ENCODE assay signal across 10 cellular contexts in the genomic region with DNA sequence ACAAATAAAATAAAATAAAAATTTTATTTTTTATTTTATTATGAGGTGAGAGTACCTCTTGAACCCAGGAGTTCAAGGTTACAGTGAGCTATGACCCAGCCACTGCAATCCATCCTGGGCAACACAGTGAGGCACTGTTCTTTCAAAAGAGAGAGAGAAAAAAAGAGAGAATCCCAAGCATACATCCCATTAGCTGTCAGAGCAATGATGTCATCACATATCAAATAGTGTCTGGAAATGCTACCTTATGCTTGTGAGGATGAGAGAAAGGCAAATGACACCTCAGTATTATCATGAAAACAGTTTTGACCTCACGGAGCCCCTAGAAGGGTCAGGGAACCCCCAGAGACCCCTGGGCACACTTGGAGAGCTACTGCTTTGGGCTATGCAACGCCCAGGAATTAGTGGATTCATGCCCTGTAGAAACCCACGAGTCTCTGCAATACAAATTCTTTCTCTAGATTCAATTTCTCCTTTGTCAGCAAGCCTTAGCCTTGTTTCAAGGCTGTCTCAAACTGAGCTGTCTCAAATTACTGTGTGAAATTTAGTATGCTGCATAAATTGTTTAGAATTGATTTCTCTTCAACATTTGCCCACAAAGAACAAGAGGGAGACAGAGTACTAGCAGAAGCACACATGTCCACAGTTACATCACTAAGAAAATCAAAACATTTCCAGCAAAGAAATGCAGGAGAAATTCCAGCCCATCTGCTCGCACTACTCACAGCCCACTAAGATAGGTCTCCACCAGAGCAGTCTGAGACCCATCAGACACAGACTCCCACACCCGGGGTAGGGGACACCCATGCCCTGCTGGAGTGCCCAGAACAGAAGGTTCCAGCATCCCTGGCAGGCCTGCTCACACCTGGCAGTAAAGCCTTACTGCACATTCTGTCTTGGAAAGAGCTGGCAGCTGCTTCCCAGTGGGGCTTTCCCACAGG. TPM values are rescaled to one million over a fixed set of nuclear protein-coding genes. Genes with fewer than 3 reads are reported as not detected.
DNase-seq lines count a peak whose midpoint lies in the region; TF ChIP-seq lines count a peak whose summit lies in the region.
"Had no signal": no experiment of that assay in that cellular context is flagged by ENCODE, and none has a peak within 500 bp of the region (broad histone marks: within the 10 kb centered on the region; RNA-seq: fewer than 3 reads in every experiment).

No MANE protein-coding gene starts in this region.

- H3K4me3 ChIP-seq in choroid plexus epithelial cell (ENCODE audit: low read depth, low read length), result no peak overlapping the region
- H3K4me3 ChIP-seq: heart left ventricle, PC-9 had no signal

- H3K4me1 Mint-ChIP-seq in progenitor cell of endocrine pancreas (ENCODE audit: low read depth), result peaks cover 4% of the 10 kb centered on the region

- no peaks in the 10 kb centered on the region for H3K27me3 Mint-ChIP-seq in progenitor cell of endocrine pancreas

- TF ChIP-seq CTCF in choroid plexus epithelial cell (conservative IDR thresholded peaks at IDR 0.05; ENCODE audit: low read depth, low read length) (peak; percentile 5), progenitor cell of endocrine pancreas (IDR thresholded peaks at IDR 0.05; ENCODE audit: unreplicated experiment) (no peak), GM20000 (IDR thresholded peaks at IDR 0.05; ENCODE audit: extremely low read depth, missing control alignments) (no peak)

- no peaks in the 10 kb centered on the region for H3K9me3 Mint-ChIP-seq in progenitor cell of endocrine pancreas (ENCODE audit: low read depth)

- peaks cover 7% of the 10 kb centered on the region for H3K36me3 Mint-ChIP-seq in progenitor cell of endocrine pancreas (ENCODE audit: insufficient read depth)

- DNase-seq in LHCN-M2 (ENCODE audit: low read depth) (peak; percentile 45), choroid plexus epithelial cell (ENCODE audit: low read depth) (peak; percentile 61), progenitor cell of endocrine pancreas (ENCODE audit: low spot score, unreplicated experiment) (no peak), GM20000 (ENCODE audit: low spot score) (no peak)
- DNase-seq in activated CD4-positive, alpha-beta T cell treated with anti-CD3 and anti-CD28 coated beads, Interleukin-2, amount 50 U/mL, for 4 hours, result no peak
- DNase-seq: activated CD4-positive, alpha-beta T cell treated with anti-CD3 and anti-CD28 coated beads for 1 hour; heart left ventricle; PC-9 had no signal

- peak overlapping the region; percentile 80 for H3K27ac Mint-ChIP-seq in progenitor cell of endocrine pancreas

- no peak overlapping the region for H3K4me3 Mint-ChIP-seq in progenitor cell of endocrine pancreas (ENCODE audit: low read depth)

RNA-seq across cellular contexts. Expression of gene DGCR2, which starts 18.1 kb away (rescaled TPM):
- total RNA-seq in LHCN-M2 (2014; rRNA removed) (28.5 and 35.0 TPM in 2 replicates), progenitor cell of endocrine pancreas (87.1 and 89.1 TPM in 2 replicates)
- 27.9 TPM for polyA plus RNA-seq in LHCN-M2 (2012)

RNA-seq across cellular contexts. Expression of gene TSSK2, which starts 27.0 kb away (rescaled TPM):
- not detected in 2 replicates for total RNA-seq in LHCN-M2 (2014; rRNA removed)
- not detected for polyA plus RNA-seq in LHCN-M2 (2012)
- total RNA-seq in progenitor cell of endocrine pancreas, result not detected in 2 replicates
- total RNA-seq: aorta, osteoblast, PC-9 had no signal

RNA-seq across cellular contexts. Expression of gene ESS2, which starts 40.3 kb away (rescaled TPM):
- total RNA-seq in LHCN-M2 (2014; rRNA removed) (19.1 and 25.4 TPM in 2 replicates), progenitor cell of endocrine pancreas (18.7 and 20.4 TPM in 2 replicates)
- polyA plus RNA-seq in LHCN-M2 (2012), result 16.1 TPM

RNA-seq across cellular contexts. Expression of gene GSC2, which starts 45.9 kb away (rescaled TPM):
- total RNA-seq in LHCN-M2 (2014; rRNA removed) (not detected in 2 replicates), progenitor cell of endocrine pancreas (not detected in 2 replicates)
- not detected for polyA plus RNA-seq in LHCN-M2 (2012)
- total RNA-seq: aorta, heart left ventricle, osteoblast, PC-9 had no signal
- polyA plus RNA-seq: aorta, heart left ventricle had no signal

Comparison
In these comparisons a context has a peak if more than half of its experiments do, and no peak if none do; other contexts are left out.
1. DNase-seq: peak in LHCN-M2 (single experiment) and choroid plexus epithelial cell (single experiment); none in progenitor cell of endocrine pancreas (single experiment), GM20000 (single experiment) and activated CD4-positive, alpha-beta T cell treated with anti-CD3 and anti-CD28 coated beads, Interleukin-2, amount 50 U/mL, for 4 hours (0 of 2).